Comparison of ENCODE assay signal across 1 cellular context in genomic region chr14:53927171-53927570, GRCh38.
TF ChIP-seq lines count a peak whose summit lies in the region.

No MANE protein-coding gene starts in this region.

TF ChIP-seq in H1, 55 proteins besides CTCF, POLR2A, EP300 and RAD21 (continued from another document):
- TF ChIP-seq MAX (IDR thresholded peaks at IDR 0.05) (no peak), TAF7 (optimal IDR thresholded peaks at IDR 0.05; ENCODE audit: borderline replicate concordance, low read depth, low read length) (no peak)
TF ChIP-seq in H1: peak in this region for 0.
